ENCODE assay signal across 22 cellular contexts in genomic region chr5:53604309-53604708, GRCh38.
"Had no signal": no experiment of that assay in that cellular context is flagged by ENCODE, and none has a peak within 500 bp of the region (broad histone marks: within the 10 kb centered on the region; RNA-seq: fewer than 3 reads in every experiment).

No MANE protein-coding gene starts in this region.

- H3K9me3 Mint-ChIP-seq: activated naive CD8-positive, alpha-beta T cell treated with anti-CD3 and anti-CD28 coated beads, Interleukin-2, amount 10 ng/mL, durations not matched to agents 7 days and 5 days; T-helper 1 cell treated with Interleukin-12 subunit alpha and Interleukin-12 subunit beta and Interleukin-4 antibody, amounts not matched to agents 30 μg/mL and 1 μg/mL, for 36 hours had no signal

- H3K4me1 ChIP-seq: Peyer's patch had no signal

- H3K9me3 ChIP-seq: adrenal gland, Peyer's patch had no signal

- H3K27ac Mint-ChIP-seq: activated CD8-positive, alpha-beta T cell treated with anti-CD3 and anti-CD28 coated beads, Interleukin-2, amount 10 ng/mL, durations not matched to agents 7 days and 5 days; activated naive CD8-positive, alpha-beta T cell treated with anti-CD3 and anti-CD28 coated beads, Interleukin-2, amount 10 ng/mL, durations not matched to agents 7 days and 5 days; T-helper 1 cell treated with Interleukin-12 subunit alpha and Interleukin-12 subunit beta and Interleukin-4 antibody, amounts not matched to agents 30 μg/mL and 1 μg/mL, for 36 hours had no signal

- ATAC-seq: activated CD8-positive, alpha-beta T cell treated with anti-CD3 and anti-CD28 coated beads, Interleukin-2, amount 10 ng/mL, durations not matched to agents 7 days and 5 days had no signal

- H3K4me1 Mint-ChIP-seq: activated naive CD8-positive, alpha-beta T cell treated with anti-CD3 and anti-CD28 coated beads, Interleukin-2, amount 10 ng/mL, durations not matched to agents 7 days and 5 days had no signal

- H3K27me3 Mint-ChIP-seq: activated naive CD8-positive, alpha-beta T cell treated with anti-CD3 and anti-CD28 coated beads, Interleukin-2, amount 10 ng/mL, durations not matched to agents 7 days and 5 days had no signal

- H3K4me3 ChIP-seq: adrenal gland, Peyer's patch had no signal

- H3K4me3 Mint-ChIP-seq: activated CD8-positive, alpha-beta T cell treated with anti-CD3 and anti-CD28 coated beads, Interleukin-2, amount 10 ng/mL, durations not matched to agents 7 days and 5 days; activated naive CD8-positive, alpha-beta T cell treated with anti-CD3 and anti-CD28 coated beads, Interleukin-2, amount 10 ng/mL, durations not matched to agents 7 days and 5 days; T-helper 1 cell treated with Interleukin-12 subunit alpha and Interleukin-12 subunit beta and Interleukin-4 antibody, amounts not matched to agents 30 μg/mL and 1 μg/mL, for 36 hours had no signal

- H3K27ac ChIP-seq: adrenal gland, Peyer's patch had no signal

- H3K27me3 ChIP-seq: adrenal gland, Peyer's patch had no signal

- DNase-seq: activated CD4-positive, alpha-beta T cell treated with anti-CD3 and anti-CD28 coated beads for 48 hours; activated CD4-positive, alpha-beta T cell treated with anti-CD3 and anti-CD28 coated beads, Interleukin-2, amount 50 U/mL, for 4 hours; activated CD4-positive, CD25-positive, alpha-beta regulatory T cell treated with anti-CD3 and anti-CD28 coated beads, Interleukin-2, amount 50 U/mL, for 72 hours; activated CD8-positive, alpha-beta memory T cell treated with anti-CD3 and anti-CD28 coated beads, Interleukin-2, amount 50 U/mL, for 48 hours; activated CD8-positive, alpha-beta T cell treated with anti-CD3 and anti-CD28 coated beads, Interleukin-2, amount 10 ng/mL, durations not matched to agents 7 days and 5 days; activated naive CD4-positive, alpha-beta T cell treated with anti-CD3 and anti-CD28 coated beads, Interleukin-2, amount 50 U/mL, for 16 hours; activated naive CD8-positive, alpha-beta T cell treated with anti-CD3 and anti-CD28 coated beads, Interleukin-2, amount 10 ng/mL, durations not matched to agents 7 days and 5 days; activated T-cell treated with anti-CD3 and anti-CD28 coated beads, Interleukin-2, amount 50 U/mL, for 1 hour; adrenal gland; anterior cingulate cortex; caudate nucleus; MM.1S; NCI-H1105; NCI-H1436; NCI-H1694 treated with DMSO at 0.1 percent for 48 hours; NCI-H2081; NCI-H446; NCI-H524; OCI-M1; Peyer's patch; SHP77 treated with DMSO at 0.1 percent for 48 hours had no signal
